Comparison of ENCODE assay signal across 17 cellular contexts in the genomic region with DNA sequence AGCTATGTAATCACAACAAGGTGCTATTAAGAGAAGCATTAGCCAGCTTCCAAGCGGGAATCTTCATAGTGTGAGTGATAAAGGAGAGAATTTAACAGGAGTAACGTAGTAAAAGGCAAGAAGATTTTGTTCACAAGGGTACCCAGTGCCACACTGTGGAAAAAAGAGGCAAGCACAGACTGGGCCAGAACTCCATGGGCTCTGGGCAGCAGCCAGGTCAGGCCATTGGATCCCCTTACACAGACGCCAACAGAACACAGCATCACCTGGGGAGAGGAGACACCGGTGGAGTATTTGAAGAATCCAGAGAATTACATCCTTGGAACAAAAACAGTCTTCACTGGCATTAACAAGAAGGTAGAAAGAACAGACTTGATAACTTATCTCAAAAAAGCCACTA. TPM values are rescaled to one million over a fixed set of nuclear protein-coding genes. Genes with fewer than 3 reads are reported as not detected.
DNase-seq lines count a peak whose midpoint lies in the region; ATAC-seq and TF ChIP-seq lines count a peak whose summit lies in the region.
"Had no signal": no experiment of that assay in that cellular context is flagged by ENCODE, and none has a peak within 500 bp of the region (broad histone marks: within the 10 kb centered on the region; RNA-seq: fewer than 3 reads in every experiment).

No MANE protein-coding gene starts in this region.

- no peak for ATAC-seq in GM18870 (IDR thresholded peaks at IDR 0.05; ENCODE audit: unreplicated experiment)
- ATAC-seq: activated T-helper 17 cell treated with anti-CD3 and anti-CD28 coated beads, Interleukin-2, amount 50 U/mL, for 72 hours; gastrocnemius medialis had no signal

- H3K4me3 ChIP-seq in LNCaP clone FGC (ENCODE audit: low read depth, low read length) (no peak overlapping the region), mesendoderm (ENCODE audit: low read length) (no peak overlapping the region), HAP-1 (no peak overlapping the region)
- H3K4me3 ChIP-seq: gastrocnemius medialis, MG63 had no signal

- H3K36me3 ChIP-seq in mesendoderm (ENCODE audit: control insufficient read depth, insufficient read depth, low read length) (no peaks in the 10 kb centered on the region), HAP-1 (replicated peaks) (no peaks in the 10 kb centered on the region)
- H3K36me3 ChIP-seq: gastrocnemius medialis, MG63 had no signal

- H3K23ac ChIP-seq in mesendoderm (ENCODE audit: low read length) = no peak overlapping the region

- H3K18ac ChIP-seq in mesendoderm (ENCODE audit: low read length) = no peak overlapping the region

- H2AK5ac ChIP-seq in mesendoderm (ENCODE audit: low read length) = no peak overlapping the region

- peak; percentile 50 for TF ChIP-seq CTCF in LNCaP clone FGC (IDR thresholded peaks at IDR 0.05; ENCODE audit: control insufficient read depth, extremely low read depth, insufficient read depth)

- no CpG with 5 or more reads among the region's 4 CpGs for whole genome bisulfite sequencing in mesendoderm (ENCODE audit: extremely low coverage, insufficient coverage, low lambda C conversion rate)

- H4K5ac ChIP-seq in mesendoderm (ENCODE audit: low read length) = no peak overlapping the region

- DNase-seq in DMS53 (lab: John Stamatoyannopoulos, UW) (peak; percentile 9), DMS53 treated with DMSO at 0.1 percent for 48 hours (lab: John Stamatoyannopoulos, UW; ENCODE audit: unreplicated experiment) (no peak), LNCaP clone FGC (ENCODE audit: low read depth) (peak; percentile 2), SW480 (ENCODE audit: low spot score) (peak; percentile 23), mesendoderm (peak; percentile 71), HAP-1 (ENCODE audit: low spot score in 2 of 2) (no peak), DMS153 (lab: John Stamatoyannopoulos, UW) (no peak)
- DNase-seq: 8988T; amniotic stem cell; gastrocnemius medialis; HCEC 1CT; MG63; NCI-H2227 treated with DMSO at 0.1 percent for 48 hours; stimulated activated CD4-positive, alpha-beta T cell treated with anti-CD3 and anti-CD28 coated beads, Interleukin-2, amount 100 ng/mL, for 48 hours had no signal

- in situ Hi-C loops in HAP-1 (cut with MboI; ENCODE audit: low sequenced_read_pairs) = no loop called here

- no peaks in the 10 kb centered on the region for H3K79me2 ChIP-seq in mesendoderm (ENCODE audit: control insufficient read depth, insufficient read depth, low read length)

- no peaks in the 10 kb centered on the region; the same call in 1 of the 2 replicates for H3K9me3 ChIP-seq in HAP-1
- H3K9me3 ChIP-seq: gastrocnemius medialis, MG63 had no signal

- no peak overlapping the region for H3K27ac ChIP-seq in mesendoderm (ENCODE audit: low read depth, low read length)
- H3K27ac ChIP-seq: gastrocnemius medialis had no signal

- no peaks in the 10 kb centered on the region for H3K27me3 ChIP-seq in mesendoderm (ENCODE audit: insufficient read depth, low read length, poor library complexity)
- H3K27me3 ChIP-seq in HAP-1 (ENCODE audit: low read depth) = peaks cover 3% of the 10 kb centered on the region; the same call in 1 of the 2 replicates
- H3K27me3 ChIP-seq: gastrocnemius medialis, MG63 had no signal

- no peak overlapping the region for H3K9ac ChIP-seq in mesendoderm (ENCODE audit: low read length)

- H2BK5ac ChIP-seq in mesendoderm (ENCODE audit: low read length) = no peak overlapping the region

- H3K79me1 ChIP-seq in mesendoderm (ENCODE audit: low read length) = no peaks in the 10 kb centered on the region

- H3K56ac ChIP-seq in mesendoderm (ENCODE audit: low read length) = no peak overlapping the region

- H3K4me1 ChIP-seq in mesendoderm (ENCODE audit: control insufficient read depth, low read depth, low read length) (no peaks in the 10 kb centered on the region), HAP-1 (no peaks in the 10 kb centered on the region)
- H3K4me1 ChIP-seq: gastrocnemius medialis had no signal

- no peak overlapping the region for H4K8ac ChIP-seq in mesendoderm (ENCODE audit: low read depth, low read length)

- no peak overlapping the region for H2BK15ac ChIP-seq in mesendoderm (replicated peaks; ENCODE audit: low read depth)

- H3K4ac ChIP-seq in mesendoderm (ENCODE audit: low read depth, low read length) = no peak overlapping the region

- no peak overlapping the region for H2BK120ac ChIP-seq in mesendoderm (ENCODE audit: low read depth, low read length)

- H3K4me2 ChIP-seq in mesendoderm (ENCODE audit: low read length) = no peak overlapping the region

RNA-seq across cellular contexts. Expression of a gene that starts 21.2 kb away (rescaled TPM):
- polyA plus RNA-seq in mesendoderm (2013, experiment 1 of 2) = 0.25 TPM
- 0.27 TPM for polyA plus RNA-seq in mesendoderm (2013, experiment 2 of 2)
- polyA plus RNA-seq: CD14-positive monocyte had no signal

RNA-seq across cellular contexts. Expression of a gene that starts 47.7 kb away (rescaled TPM):
- not detected for polyA plus RNA-seq in mesendoderm (2013, experiment 1 of 2)
- not detected for polyA plus RNA-seq in mesendoderm (2013, experiment 2 of 2)
- polyA plus RNA-seq: CD14-positive monocyte had no signal

Comparison
In these comparisons a context has a peak if more than half of its experiments do, and no peak if none do; other contexts are left out.
1. DNase-seq: peak in DMS53 (single experiment), LNCaP clone FGC (single experiment), SW480 (single experiment) and mesendoderm (single experiment); none in DMS53 treated with DMSO at 0.1 percent for 48 hours (single experiment), HAP-1 (0 of 2) and DMS153 (single experiment).